Comparison of ENCODE assay signal across 8 cellular contexts in genomic region chr1:23343246-23344110, GRCh38. TPM values are rescaled to one million over a fixed set of nuclear protein-coding genes. Genes with fewer than 3 reads are reported as not detected.
DNase-seq lines count a peak whose midpoint lies in the region; ATAC-seq and TF ChIP-seq lines count a peak whose summit lies in the region.

No MANE protein-coding gene starts in this region.

- peak overlapping the region; percentile 65 for H3K4me3 ChIP-seq in Jurkat, Clone E6-1 (ENCODE audit: low read length)
- H3K4me3 ChIP-seq in colonic mucosa (peak overlapping the region; percentile 83), lower leg skin (ENCODE audit: low read depth, poor library complexity, severe bottlenecking) (peak overlapping the region; percentile 91)

- in situ Hi-C loops in Caki2 (cut with HindIII; ENCODE audit: low pct_unique_long_range_greater_than_20kb, low sequenced_read_pairs) = no loop called here

- peak; percentile 4 for ATAC-seq in GM21360 (IDR thresholded peaks at IDR 0.05; ENCODE audit: unreplicated experiment)
- ATAC-seq in GM18858 (IDR thresholded peaks at IDR 0.05; ENCODE audit: unreplicated experiment) = no peak

- 0% methylated on average over 53 to 59 of the region's 65 CpGs for WGBS in lower leg skin, 2 donors

- no peaks in the 10 kb centered on the region for H3K36me3 ChIP-seq in colonic mucosa

- no peaks in the 10 kb centered on the region for H3K9me3 ChIP-seq in colonic mucosa

- TF ChIP-seq CTCF in colonic mucosa (IDR thresholded peaks at IDR 0.05) = no peak
- TF ChIP-seq CTCF in lower leg skin (IDR thresholded peaks at IDR 0.05) = no peak

- H3K27ac ChIP-seq in colonic mucosa = peak overlapping the region; percentile 96

- H3K27me3 ChIP-seq in colonic mucosa = no peaks in the 10 kb centered on the region

- peak overlapping the region; percentile 77 to 80 for H3K9ac ChIP-seq in colonic mucosa (ENCODE audit: low read depth in 2 of 2, low read length in 2 of 2)

- no peak for TF ChIP-seq POLR2A in lower leg skin (IDR thresholded peaks at IDR 0.05)

- peaks cover 9% of the 10 kb centered on the region for H3K4me1 ChIP-seq in colonic mucosa

- peak; percentile 41 for DNase-seq in Caki2 (ENCODE audit: low read depth)
- DNase-seq in Jurkat, Clone E6-1 (ENCODE audit: low read depth, low spot score) = no peak
- DNase-seq in activated CD4-positive, CD25-positive, alpha-beta regulatory T cell treated with anti-CD3 and anti-CD28 coated beads, Interleukin-2, amount 50 U/mL, for 16 hours (ENCODE audit: low read depth, low spot score) = peak; percentile 5
- DNase-seq in colonic mucosa = peak; percentile 43
- DNase-seq in lower leg skin (ENCODE audit: low spot score in 2 of 2) = no peak
- peak; percentile 41 to 58 (median 41) for DNase-seq in stimulated activated CD4-positive, alpha-beta T cell treated with anti-CD3 and anti-CD28 coated beads, TNF-alpha, amount 100 ng/mL, for 4 hours (ENCODE audit: low read depth in 3 of 3)

- intact Hi-C loops in colonic mucosa (cut with DNase I) (loop anchor here (10.0 kb wide), 1 partner anchor 61 kb away; no protein-coding TSS in a partner anchor), lower leg skin (cut with DNase I; ENCODE audit: low total_unique reads) (no loop called here)

RNA-seq across cellular contexts. Expression of gene HNRNPR, which starts 0.6 kb away (rescaled TPM):
- total RNA-seq in Caki2 (2014; rRNA removed; shearing (Covaris generic); ENCODE audit: low replicate concordance) = 89.1 and 92.1 TPM in 2 replicates
- 299 TPM for polyA plus RNA-seq in Jurkat, Clone E6-1 (2012; ENCODE audit: insufficient read depth, insufficient read length)
- 100 to 1,000 TPM; 103 to 165 TPM for total RNA-seq in colonic mucosa
- 10 to 100 TPM; 37.7 to 61.1 (median 55.0) TPM for total RNA-seq in lower leg skin

RNA-seq across cellular contexts. Expression of gene ZNF436, which starts 26.2 kb away (rescaled TPM):
- 11.6 and 16.4 TPM in 2 replicates for total RNA-seq in Caki2 (2014; rRNA removed; shearing (Covaris generic); ENCODE audit: low replicate concordance)
- 6.7 TPM for polyA plus RNA-seq in Jurkat, Clone E6-1 (2012; ENCODE audit: insufficient read depth, insufficient read length)
- total RNA-seq in colonic mucosa = 10 to 100 TPM in 1 of 2 donors, 1 to 10 TPM in 1; 7.1 to 13.9 TPM
- 10 to 100 TPM; 19.1 to 41.6 (median 32.8) TPM for total RNA-seq in lower leg skin

Comparison
In these comparisons a context has a peak if more than half of its experiments do, and no peak if none do; other contexts are left out.
1. DNase-seq: peak in Caki2 (single experiment), activated CD4-positive, CD25-positive, alpha-beta regulatory T cell treated with anti-CD3 and anti-CD28 coated beads, Interleukin-2, amount 50 U/mL, for 16 hours (single experiment), colonic mucosa (single experiment) and stimulated activated CD4-positive, alpha-beta T cell treated with anti-CD3 and anti-CD28 coated beads, TNF-alpha, amount 100 ng/mL, for 4 hours (3 of 3); none in Jurkat, Clone E6-1 (single experiment) and lower leg skin (0 of 2).
2. Peak in every context shown above with its lines, with median percentiles within 50 percentile points of each other: H3K4me3 ChIP-seq.